24 cellular contexts compared by ENCODE assay signal in genomic region chr7:40499718-40500117, GRCh38.
"Had no signal": no experiment of that assay in that cellular context is flagged by ENCODE, and none has a peak within 500 bp of the region (broad histone marks: within the 10 kb centered on the region; RNA-seq: fewer than 3 reads in every experiment).

No MANE protein-coding gene starts in this region.

- H3K4me3 Mint-ChIP-seq: activated naive CD8-positive, alpha-beta T cell treated with anti-CD3 and anti-CD28 coated beads, Interleukin-2, amount 10 ng/mL, durations not matched to agents 7 days and 5 days; activated T-helper 1 cell treated with anti-CD3 and anti-CD28 coated beads, Interleukin-12 subunit alpha, Interleukin-12 subunit beta, Interleukin-2, Interleukin-4 antibody, amounts not matched to agents 30 ng/mL and 10 ng/mL and 1 ng/mL, durations not matched to agents 14 hours and 24 hours and 36 hours; memory B cell; natural killer cell; T-cell; type B pancreatic cell had no signal

- H3K4me1 Mint-ChIP-seq: memory B cell, natural killer cell, T-cell had no signal

- H3K27me3 Mint-ChIP-seq: memory B cell, progenitor cell of endocrine pancreas, T-cell, type B pancreatic cell had no signal

- H3K27ac Mint-ChIP-seq: activated naive CD8-positive, alpha-beta T cell treated with anti-CD3 and anti-CD28 coated beads, Interleukin-2, amount 10 ng/mL, durations not matched to agents 7 days and 5 days; activated T-helper 1 cell treated with anti-CD3 and anti-CD28 coated beads, Interleukin-12 subunit alpha, Interleukin-12 subunit beta, Interleukin-2, Interleukin-4 antibody, amounts not matched to agents 30 ng/mL and 10 ng/mL and 1 ng/mL, durations not matched to agents 14 hours and 24 hours and 36 hours; memory B cell; natural killer cell; progenitor cell of endocrine pancreas; T-cell; type B pancreatic cell had no signal

- H3K36me3 ChIP-seq: left lung, right atrium auricular region, suprapubic skin had no signal

- H3K9me3 Mint-ChIP-seq: activated naive CD8-positive, alpha-beta T cell treated with anti-CD3 and anti-CD28 coated beads, Interleukin-2, amount 10 ng/mL, durations not matched to agents 7 days and 5 days; activated T-helper 1 cell treated with anti-CD3 and anti-CD28 coated beads, Interleukin-12 subunit alpha, Interleukin-12 subunit beta, Interleukin-2, Interleukin-4 antibody, amounts not matched to agents 30 ng/mL and 10 ng/mL and 1 ng/mL, durations not matched to agents 14 hours and 24 hours and 36 hours; memory B cell; natural killer cell; T-cell; type B pancreatic cell had no signal

- H3K4me1 ChIP-seq: left lung, right atrium auricular region, suprapubic skin had no signal

- H3K36me3 Mint-ChIP-seq: activated naive CD8-positive, alpha-beta T cell treated with anti-CD3 and anti-CD28 coated beads, Interleukin-2, amount 10 ng/mL, durations not matched to agents 7 days and 5 days; memory B cell; natural killer cell; T-cell; type B pancreatic cell had no signal

- H3K27ac ChIP-seq: left lung, right atrium auricular region, suprapubic skin had no signal

- DNase-seq: activated CD4-positive, alpha-beta T cell treated with anti-CD3 and anti-CD28 coated beads, Interleukin-2, amount 50 U/mL, for 1 hour; activated CD8-positive, alpha-beta memory T cell treated with anti-CD3 and anti-CD28 coated beads for 24 hours; activated naive CD8-positive, alpha-beta T cell treated with anti-CD3 and anti-CD28 coated beads, Interleukin-2, amount 10 ng/mL, durations not matched to agents 7 days and 5 days; anterior cingulate cortex; erythroblast; glutamatergic neuron; hypothalamus; kidney; left lung; natural killer cell; small intestine; stimulated activated CD4-positive, alpha-beta T cell treated with anti-CD3 and anti-CD28 coated beads, Interleukin-4, amount 100 ng/mL, for 4 hours; stimulated activated CD8-positive, alpha-beta memory T cell treated with anti-CD3 and anti-CD28 coated beads, Interleukin-4, amount 100 ng/mL, for 48 hours; stimulated activated naive CD8-positive, alpha-beta T cell treated with anti-CD3 and anti-CD28 coated beads, Interleukin-15, Interleukin-2, amounts not matched to agents 100 U/mL and 50 U/mL, for 24 hours; T-cell; T-helper 9 cell had no signal

- ATAC-seq: activated CD4-positive, CD25-positive, alpha-beta regulatory T cell treated with anti-CD3 and anti-CD28 coated beads, Interleukin-2, amount 50 U/mL, for 24 hours; left lung; natural killer cell; stimulated activated naive CD8-positive, alpha-beta T cell treated with anti-CD3 and anti-CD28 coated beads, Interleukin-15, Interleukin-2, amounts not matched to agents 100 U/mL and 50 U/mL, for 24 hours; T-cell had no signal

- H3K27me3 ChIP-seq: left lung, right atrium auricular region, suprapubic skin had no signal

- FAIRE-seq: colon, kidney, small intestine had no signal

- H3K9me3 ChIP-seq: left lung, right atrium auricular region, suprapubic skin had no signal

- H3K4me3 ChIP-seq: left lung, right atrium auricular region, suprapubic skin had no signal
